Comparison of ENCODE assay signal across 8 cellular contexts in the genomic region with DNA sequence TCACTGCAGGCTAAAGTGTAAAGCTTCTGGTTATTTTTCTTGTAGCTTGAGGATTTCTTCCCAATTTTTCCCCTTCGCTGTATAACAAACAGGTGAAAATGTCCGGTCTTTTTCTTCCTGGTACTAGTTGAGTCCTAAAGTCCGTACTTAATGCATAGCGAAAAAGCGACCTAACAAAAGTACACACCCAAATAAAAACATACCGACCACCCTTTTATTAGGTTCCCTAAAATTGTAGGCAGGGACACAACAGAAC. TPM values are rescaled to one million over a fixed set of nuclear protein-coding genes. Genes with fewer than 3 reads are reported as not detected.
A peak's percentile ranks its signal among the peaks of the same experiment; 100 is the strongest.
DNase-seq lines count a peak whose midpoint lies in the region; ATAC-seq and TF ChIP-seq lines count a peak whose summit lies in the region.

No MANE protein-coding gene starts in this region.

- H2AFZ ChIP-seq in OCI-LY3 (ENCODE audit: low read depth, low read length), result peak overlapping the region; percentile 89

- no peaks in the 10 kb centered on the region for H3K27me3 Mint-ChIP-seq in CD4-positive, alpha-beta T cell
- no peaks in the 10 kb centered on the region for H3K27me3 Mint-ChIP-seq in endodermal cell (ENCODE audit: insufficient read depth)

- peaks cover 72% of the 10 kb centered on the region for H3K4me1 Mint-ChIP-seq in CD4-positive, alpha-beta T cell (ENCODE audit: low read depth)
- H3K4me1 Mint-ChIP-seq in endodermal cell, result peaks cover 26% of the 10 kb centered on the region

- peaks cover 13% of the 10 kb centered on the region; the same call in 1 of the 2 replicates for H4K20me1 ChIP-seq in OCI-LY3 (ENCODE audit: insufficient read depth, low read length)

- peak overlapping the region; percentile 92 for H3K27ac Mint-ChIP-seq in CD4-positive, alpha-beta T cell
- H3K27ac Mint-ChIP-seq in endodermal cell, result peak overlapping the region; percentile 98

- peaks cover 71% of the 10 kb centered on the region for H3K79me2 ChIP-seq in OCI-LY3 (ENCODE audit: low read length)

- no peak for TF ChIP-seq CTCF in CD4-positive, alpha-beta T cell (IDR thresholded peaks at IDR 0.05)
- TF ChIP-seq CTCF in OCI-LY3 (IDR thresholded peaks at IDR 0.05; ENCODE audit: low read depth, low read length) (no peak), endodermal cell (conservative IDR thresholded peaks at IDR 0.05) (no peak), neutrophil (IDR thresholded peaks at IDR 0.05) (no peak)

- H3K27me3 ChIP-seq in CD4-positive, alpha-beta T cell (ENCODE audit: control insufficient read depth, insufficient read depth, low read length), result no peaks in the 10 kb centered on the region
- no peaks in the 10 kb centered on the region for H3K27me3 ChIP-seq in OCI-LY3 (ENCODE audit: low read depth, low read length)
- H3K27me3 ChIP-seq in endodermal cell (ENCODE audit: control insufficient read depth, insufficient read depth, low read length, poor library complexity, severe bottlenecking), result no peaks in the 10 kb centered on the region
- no peaks in the 10 kb centered on the region for H3K27me3 ChIP-seq in neutrophil

- peaks cover 43% of the 10 kb centered on the region for H3K36me3 Mint-ChIP-seq in CD4-positive, alpha-beta T cell (ENCODE audit: low read depth)
- peaks cover 34% of the 10 kb centered on the region for H3K36me3 Mint-ChIP-seq in endodermal cell (ENCODE audit: low read depth)

- peak overlapping the region; percentile 71 for H3K27ac ChIP-seq in CD4-positive, alpha-beta T cell (ENCODE audit: low read depth, low read length)
- H3K27ac ChIP-seq in OCI-LY3 (ENCODE audit: low read length) (peak overlapping the region; percentile 73), endodermal cell (ENCODE audit: low read depth, low read length) (peak overlapping the region; percentile 96), neutrophil (peak overlapping the region; percentile 88)

- H3K4me1 ChIP-seq in OCI-LY3 (ENCODE audit: low read length) (peaks cover 18% of the 10 kb centered on the region), endodermal cell (ENCODE audit: control insufficient read depth, insufficient read depth, low read length) (no peaks in the 10 kb centered on the region), neutrophil (ENCODE audit: control insufficient read depth in 1 of 2, insufficient read depth in 1 of 2, low read depth in 1 of 2, low read length in 1 of 2) (peaks cover 26 to 36% of the 10 kb centered on the region in 2 experiments)

- 0 to 20% methylated on average over 1 to 6 of the region's 6 CpGs for WGBS in endodermal cell (ENCODE audit: insufficient coverage in 1 of 2, insufficient read length in 1 of 2), 2 experiments

- H3K4me3 ChIP-seq in OCI-LY3 (ENCODE audit: low read length) (peak overlapping the region; percentile 97), endodermal cell (ENCODE audit: low read length) (peak overlapping the region; percentile 97), neutrophil (ENCODE audit: low read depth in 1 of 2, low read length in 1 of 2) (peak overlapping the region; percentile 91 to 98)

- peak overlapping the region; percentile 97 for H3K4me2 ChIP-seq in OCI-LY3 (ENCODE audit: low read length)

- ATAC-seq in CD4-positive, alpha-beta T cell (ENCODE audit: poor library complexity), result no peak
- no peak for ATAC-seq in sciatic nerve

- POLR2A ChIA-PET in CD4-positive, alpha-beta T cell (lab: Charles Lee), result interaction anchor here (0.6 to 3.3 kb wide), 10 partner anchors 9 to 959 kb away, joined by 3 to 63 read pairs (median 4); partner anchors contain the start of genes CC2D1B, EPS15, KTI12 and ORC1

- DNase-seq in CD4-positive, alpha-beta T cell, result no peak
- DNase-seq in endodermal cell, result no peak
- DNase-seq in cortex of kidney (lab: John Stamatoyannopoulos, UW), result no peak
- no peak for DNase-seq in sciatic nerve (ENCODE audit: low spot score)
- no peak for DNase-seq in NCI-H1048 (lab: John Stamatoyannopoulos, UW)
- DNase-seq in NCI-H1092 (lab: John Stamatoyannopoulos, UW), result no peak

- H3K9ac ChIP-seq in OCI-LY3 (ENCODE audit: low read length) (peak overlapping the region; percentile 88), endodermal cell (ENCODE audit: extremely low read depth, low read length, poor library complexity, severe bottlenecking) (peak overlapping the region; percentile 82)

- no peaks in the 10 kb centered on the region for H3K9me3 Mint-ChIP-seq in CD4-positive, alpha-beta T cell
- no peaks in the 10 kb centered on the region for H3K9me3 Mint-ChIP-seq in endodermal cell

- CTCF ChIA-PET in CD4-positive, alpha-beta T cell (lab: Charles Lee), result interaction anchor here (1.3 to 1.5 kb wide), 2 partner anchors 10 to 22 kb away, joined by 3 to 5 read pairs; partner anchors contain the start of gene KTI12

- H3K9me3 ChIP-seq in CD4-positive, alpha-beta T cell (ENCODE audit: control insufficient read depth, low read length), result no peaks in the 10 kb centered on the region
- no peaks in the 10 kb centered on the region for H3K9me3 ChIP-seq in OCI-LY3 (ENCODE audit: insufficient read depth, low read length)
- no peaks in the 10 kb centered on the region for H3K9me3 ChIP-seq in endodermal cell (ENCODE audit: control insufficient read depth, low read length)
- H3K9me3 ChIP-seq in neutrophil, result no peaks in the 10 kb centered on the region

- H3K36me3 ChIP-seq in OCI-LY3 (replicated peaks; ENCODE audit: low read depth, low read length), result peaks cover 4% of the 10 kb centered on the region
- peaks cover 23% of the 10 kb centered on the region for H3K36me3 ChIP-seq in endodermal cell (ENCODE audit: control insufficient read depth, insufficient read depth, low read length)
- peaks cover 20% of the 10 kb centered on the region for H3K36me3 ChIP-seq in neutrophil

- peak overlapping the region; percentile 97 for H3K4me3 Mint-ChIP-seq in CD4-positive, alpha-beta T cell
- H3K4me3 Mint-ChIP-seq in endodermal cell, result peak overlapping the region; percentile 96

- intact Hi-C loops in CD4-positive, alpha-beta T cell (cut with DNase I, micrococcal nuclease), result loop anchor here (1.0 to 10.0 kb wide), 9 partner anchors 22 to 1889 kb away; partner anchors contain the start of genes CC2D1B (in 1 of the 2), CPT2 (in 1 of the 2), EPS15 (in 1 of the 2) and IFT25 (in 1 of the 2)
- intact Hi-C loops in sciatic nerve (cut with DNase I), result no loop called here

RNA-seq across cellular contexts. Expression of gene BTF3L4, which starts 0.3 kb away (rescaled TPM):
- 10 to 100 TPM; 29.4 to 34.1 TPM for total RNA-seq in CD4-positive, alpha-beta T cell
- total RNA-seq in endodermal cell (10 to 100 TPM; 77.6 to 95.1 TPM), sciatic nerve (35.0 TPM)
- 125 TPM for polyA plus RNA-seq in endodermal cell (2013, experiment 1 of 2)
- 113 TPM for polyA plus RNA-seq in endodermal cell (2013, experiment 2 of 2)

RNA-seq across cellular contexts. Expression of gene TXNDC12, which starts 0.8 kb away (rescaled TPM):
- total RNA-seq in CD4-positive, alpha-beta T cell, result 10 to 100 TPM; 14.3 to 15.4 TPM
- total RNA-seq in endodermal cell, result 10 to 100 TPM; 77.2 to 99.6 TPM
- 74.0 TPM for polyA plus RNA-seq in endodermal cell (2013, experiment 1 of 2)
- polyA plus RNA-seq in endodermal cell (2013, experiment 2 of 2), result 65.5 TPM
- total RNA-seq in sciatic nerve, result 37.4 TPM

RNA-seq across cellular contexts. Expression of gene KTI12, which starts 22.2 kb away (rescaled TPM):
- 10 to 100 TPM; 23.4 to 24.0 TPM for total RNA-seq in CD4-positive, alpha-beta T cell
- 1 to 10 TPM; 7.3 to 9.2 TPM for total RNA-seq in endodermal cell
- 5.7 TPM for polyA plus RNA-seq in endodermal cell (2013, experiment 1 of 2)
- 5.3 TPM for polyA plus RNA-seq in endodermal cell (2013, experiment 2 of 2)
- total RNA-seq in sciatic nerve, result 4.8 TPM
